In genomic region chrX:68500105-68500504, GRCh38 we compare ENCODE assay signal across 1 cellular context.
TF ChIP-seq lines count a peak whose summit lies in the region.

No MANE protein-coding gene starts in this region.

TF ChIP-seq in endothelial cell of umbilical vein, 7 proteins besides CTCF, POLR2A, EP300 and RAD21 (continued from another document):
- TF ChIP-seq JUN (IDR thresholded peaks at IDR 0.05; ENCODE audit: borderline replicate concordance, insufficient read depth, insufficient read length, low read depth) (no peak), GATA2 (IDR thresholded peaks at IDR 0.05; ENCODE audit: insufficient read depth, insufficient read length, low read depth, low read length) (no peak), MYC (IDR thresholded peaks at IDR 0.05; ENCODE audit: low read depth, low read length) (no peak), FOS (IDR thresholded peaks at IDR 0.05; ENCODE audit: borderline replicate concordance, insufficient read depth, low read length) (no peak)
TF ChIP-seq in endothelial cell of umbilical vein: peak in this region for 0.
